Comparison of ENCODE assay signal across 9 cellular contexts in the genomic region with DNA sequence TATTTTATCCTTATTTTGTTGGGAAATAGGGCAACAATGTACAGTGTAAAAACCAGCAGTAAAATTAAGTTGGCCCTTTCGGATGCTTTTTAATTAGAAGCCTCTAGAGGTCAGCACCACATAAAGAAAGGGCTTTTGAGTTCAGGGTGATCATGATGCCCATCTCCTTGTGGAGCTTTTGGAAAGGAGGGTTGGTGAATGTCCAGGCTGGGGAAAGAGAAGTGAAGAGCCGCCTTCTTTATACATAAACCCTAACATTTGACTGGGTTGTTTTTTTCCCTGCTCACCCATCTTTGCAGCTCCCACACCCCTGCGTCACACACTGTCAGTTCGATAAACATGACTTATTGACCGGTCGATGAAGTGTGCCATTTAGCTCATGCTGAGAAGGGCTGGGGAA. TPM values are rescaled to one million over a fixed set of nuclear protein-coding genes. Genes with fewer than 3 reads are reported as not detected.
DNase-seq lines count a peak whose midpoint lies in the region; ATAC-seq lines count a peak whose summit lies in the region.
"Had no signal": no experiment of that assay in that cellular context is flagged by ENCODE, and none has a peak within 500 bp of the region (broad histone marks: within the 10 kb centered on the region; RNA-seq: fewer than 3 reads in every experiment).

No MANE protein-coding gene starts in this region.

- H3K27ac Mint-ChIP-seq in activated naive CD8-positive, alpha-beta T cell treated with anti-CD3 and anti-CD28 coated beads, Interleukin-2, amount 50 U/mL, for 24 hours: peak overlapping the region; percentile 19
- peak overlapping the region; percentile 82 for H3K27ac Mint-ChIP-seq in stimulated activated effector memory CD8-positive, alpha-beta T cell treated with anti-CD3 and anti-CD28 coated beads, Interleukin-12 subunit alpha, Interleukin-12 subunit beta, amount 100 ng/mL, for 72 hours

- intact Hi-C loops in left ventricle myocardium superior (cut with micrococcal nuclease): loop anchor here (10.0 kb wide), 1 partner anchor 240 kb away; no protein-coding TSS in a partner anchor

- no peaks in the 10 kb centered on the region for H3K36me3 ChIP-seq in HAP-1 (replicated peaks)

- no peaks in the 10 kb centered on the region for H3K9me3 Mint-ChIP-seq in activated naive CD8-positive, alpha-beta T cell treated with anti-CD3 and anti-CD28 coated beads, Interleukin-2, amount 50 U/mL, for 24 hours
- H3K9me3 Mint-ChIP-seq in stimulated activated effector memory CD8-positive, alpha-beta T cell treated with anti-CD3 and anti-CD28 coated beads, Interleukin-12 subunit alpha, Interleukin-12 subunit beta, amount 100 ng/mL, for 72 hours: no peaks in the 10 kb centered on the region
- H3K9me3 Mint-ChIP-seq: IgD-negative memory B cell had no signal

- DNase-seq in COLO829 (ENCODE audit: low spot score): peak; percentile 78
- peak; percentile 35 to 74 for DNase-seq in HAP-1 (ENCODE audit: low spot score in 2 of 2)
- peak; percentile 65 for DNase-seq in NCI-H345 (lab: John Stamatoyannopoulos, UW)
- no peak for DNase-seq in activated naive CD8-positive, alpha-beta T cell treated with anti-CD3 and anti-CD28 coated beads, Interleukin-2, amount 50 U/mL, for 24 hours
- no peak for DNase-seq in left ventricle myocardium superior
- DNase-seq in stimulated activated effector memory CD8-positive, alpha-beta T cell treated with anti-CD3 and anti-CD28 coated beads, Interleukin-12 subunit alpha, Interleukin-12 subunit beta, amount 100 ng/mL, for 72 hours (ENCODE audit: low spot score in 2 of 2): no peak
- no peak for DNase-seq in stimulated activated CD4-positive, alpha-beta T cell treated with anti-CD3 and anti-CD28 coated beads, Interleukin-4, amount 100 ng/mL, for 1 hour

- peaks cover 29% of the 10 kb centered on the region for H3K4me1 ChIP-seq in HAP-1

- H3K27me3 Mint-ChIP-seq in activated naive CD8-positive, alpha-beta T cell treated with anti-CD3 and anti-CD28 coated beads, Interleukin-2, amount 50 U/mL, for 24 hours: no peaks in the 10 kb centered on the region
- H3K27me3 Mint-ChIP-seq: IgD-negative memory B cell had no signal

- no peaks in the 10 kb centered on the region; the same call in 1 of the 2 replicates for H3K9me3 ChIP-seq in HAP-1

- no peak for ATAC-seq in activated naive CD8-positive, alpha-beta T cell treated with anti-CD3 and anti-CD28 coated beads, Interleukin-2, amount 50 U/mL, for 24 hours
- ATAC-seq in left ventricle myocardium superior: peak; percentile 69
- ATAC-seq in stimulated activated effector memory CD8-positive, alpha-beta T cell treated with anti-CD3 and anti-CD28 coated beads, Interleukin-12 subunit alpha, Interleukin-12 subunit beta, amount 100 ng/mL, for 72 hours: no peak
- no peak for ATAC-seq in HG02588 (IDR thresholded peaks at IDR 0.05; ENCODE audit: unreplicated experiment)

- H3K36me3 Mint-ChIP-seq in activated naive CD8-positive, alpha-beta T cell treated with anti-CD3 and anti-CD28 coated beads, Interleukin-2, amount 50 U/mL, for 24 hours (ENCODE audit: low read depth): no peaks in the 10 kb centered on the region
- no peaks in the 10 kb centered on the region for H3K36me3 Mint-ChIP-seq in stimulated activated effector memory CD8-positive, alpha-beta T cell treated with anti-CD3 and anti-CD28 coated beads, Interleukin-12 subunit alpha, Interleukin-12 subunit beta, amount 100 ng/mL, for 72 hours
- H3K36me3 Mint-ChIP-seq: IgD-negative memory B cell had no signal

- H3K4me3 Mint-ChIP-seq in activated naive CD8-positive, alpha-beta T cell treated with anti-CD3 and anti-CD28 coated beads, Interleukin-2, amount 50 U/mL, for 24 hours: no peak overlapping the region
- H3K4me3 Mint-ChIP-seq in stimulated activated effector memory CD8-positive, alpha-beta T cell treated with anti-CD3 and anti-CD28 coated beads, Interleukin-12 subunit alpha, Interleukin-12 subunit beta, amount 100 ng/mL, for 72 hours: peak overlapping the region; percentile 62

- in situ Hi-C loops in HAP-1 (cut with MboI; ENCODE audit: low sequenced_read_pairs): loop anchor here (10.0 to 25.0 kb wide), 2 partner anchors 248 to 400 kb away; no protein-coding TSS in a partner anchor

- H3K27me3 ChIP-seq in HAP-1 (ENCODE audit: low read depth): no peaks in the 10 kb centered on the region

- H3K4me1 Mint-ChIP-seq in activated naive CD8-positive, alpha-beta T cell treated with anti-CD3 and anti-CD28 coated beads, Interleukin-2, amount 50 U/mL, for 24 hours: peaks cover 41% of the 10 kb centered on the region
- peaks cover 40% of the 10 kb centered on the region for H3K4me1 Mint-ChIP-seq in stimulated activated effector memory CD8-positive, alpha-beta T cell treated with anti-CD3 and anti-CD28 coated beads, Interleukin-12 subunit alpha, Interleukin-12 subunit beta, amount 100 ng/mL, for 72 hours

- H3K4me3 ChIP-seq in HAP-1: no peak overlapping the region

RNA-seq across cellular contexts. Expression of a gene that starts 29.8 kb away (rescaled TPM):
- total RNA-seq in left ventricle myocardium superior: 18.8 TPM

Comparison
In these comparisons a context has a peak if more than half of its experiments do, and no peak if none do; other contexts are left out.
1. DNase-seq: peak in COLO829 (single experiment), HAP-1 (2 of 2) and NCI-H345 (single experiment); none in activated naive CD8-positive, alpha-beta T cell treated with anti-CD3 and anti-CD28 coated beads, Interleukin-2, amount 50 U/mL, for 24 hours (single experiment), left ventricle myocardium superior (single experiment), stimulated activated effector memory CD8-positive, alpha-beta T cell treated with anti-CD3 and anti-CD28 coated beads, Interleukin-12 subunit alpha, Interleukin-12 subunit beta, amount 100 ng/mL, for 72 hours (0 of 2) and stimulated activated CD4-positive, alpha-beta T cell treated with anti-CD3 and anti-CD28 coated beads, Interleukin-4, amount 100 ng/mL, for 1 hour (single experiment).